Comparison of ENCODE assay signal across 18 cellular contexts in the genomic region with DNA sequence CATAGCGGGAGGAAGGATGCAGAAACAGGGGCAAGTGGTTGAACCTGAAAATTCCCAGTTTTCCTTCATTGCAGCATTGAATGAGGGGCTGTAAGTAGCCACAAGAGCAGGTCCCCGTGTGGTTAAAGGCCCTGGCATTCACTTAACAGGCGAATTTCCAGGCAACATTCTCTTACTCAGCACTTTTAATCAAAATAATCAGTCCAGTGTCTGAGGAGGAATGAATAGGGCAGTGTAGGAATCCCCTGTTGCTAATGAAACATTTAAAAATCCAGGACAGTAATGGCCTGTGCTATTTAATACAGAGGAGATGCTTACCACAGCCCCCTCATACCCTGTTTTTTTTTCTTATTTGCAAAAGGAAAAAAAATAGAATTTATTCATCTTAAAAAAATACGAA.
DNase-seq lines count a peak whose midpoint lies in the region.
"Had no signal": no experiment of that assay in that cellular context is flagged by ENCODE, and none has a peak within 500 bp of the region (broad histone marks: within the 10 kb centered on the region; RNA-seq: fewer than 3 reads in every experiment).

No MANE protein-coding gene starts in this region.

- H3K4me3 ChIP-seq in BLaER1 treated with 17β-estradiol and CSF1 and Interleukin-3, amounts not matched to agents 10 nM and 100 nM = no peak overlapping the region
- H3K4me3 ChIP-seq: GM23248 had no signal

- peak overlapping the region in 9 of 11 experiments; percentile 9 to 73 (median 49); a peak in 13 of 22 replicates for H3K4me2 ChIP-seq in BLaER1 treated with 17β-estradiol and CSF1 and Interleukin-3, amounts not matched to agents 10 nM and 100 nM

- no peak overlapping the region for H3K27ac ChIP-seq in BLaER1 treated with 17β-estradiol and CSF1 and Interleukin-3, amounts not matched to agents 10 nM and 100 nM
- H3K27ac ChIP-seq in KOPT-K1 (ENCODE audit: low read depth, low read length, poor library complexity, severe bottlenecking) = peak overlapping the region; percentile 37
- H3K27ac ChIP-seq: GM23248 had no signal

- H3K27me3 ChIP-seq in BLaER1 treated with 17β-estradiol and CSF1 and Interleukin-3, amounts not matched to agents 10 nM and 100 nM = no peaks in the 10 kb centered on the region

- H3K9ac ChIP-seq in BLaER1 treated with 17β-estradiol and CSF1 and Interleukin-3, amounts not matched to agents 10 nM and 100 nM = no peak overlapping the region
- H3K9ac ChIP-seq: GM23248 had no signal

- DNase-seq in epidermal melanocyte (ENCODE audit: insufficient read length, low spot score) = peak; percentile 68
- peak; percentile 39 for DNase-seq in putamen (ENCODE audit: low spot score)
- no peak for DNase-seq in NCI-H1436 treated with DMSO at 0.1 percent for 48 hours (lab: John Stamatoyannopoulos, UW)
- DNase-seq in cerebellar cortex (ENCODE audit: low spot score) = no peak
- no peak for DNase-seq in RPMI8226
- DNase-seq: AML-193; Caco-2; CD4-positive, CD25-positive, alpha-beta regulatory T cell; GF-D8; GM23248; NCI-H1417; NCI-H1930; NCI-H226; NCI-H524; NCI-H82; PC-3 had no signal

- H3K36me3 ChIP-seq in BLaER1 treated with 17β-estradiol and CSF1 and Interleukin-3, amounts not matched to agents 10 nM and 100 nM = no peaks in the 10 kb centered on the region
- H3K36me3 ChIP-seq in KOPT-K1 (ENCODE audit: insufficient read depth, low read length) = no peaks in the 10 kb centered on the region

- peaks cover 11 to 25% (median 15%) of the 10 kb centered on the region in 11 experiments; a peak in 21 of 22 replicates for H3K9me3 ChIP-seq in BLaER1 treated with 17β-estradiol and CSF1 and Interleukin-3, amounts not matched to agents 10 nM and 100 nM (replicated peaks in 1 of 11)
- H3K9me3 ChIP-seq in KOPT-K1 (ENCODE audit: insufficient read depth, low read length, poor library complexity, severe bottlenecking) = no peaks in the 10 kb centered on the region
- H3K9me3 ChIP-seq: Caco-2 had no signal

- no peaks in the 10 kb centered on the region for H4K20me1 ChIP-seq in BLaER1 treated with 17β-estradiol and CSF1 and Interleukin-3, amounts not matched to agents 10 nM and 100 nM

- H3K4me1 ChIP-seq in BLaER1 treated with 17β-estradiol and CSF1 and Interleukin-3, amounts not matched to agents 10 nM and 100 nM = peaks cover 32 to 54% (median 42%) of the 10 kb centered on the region in 10 experiments

Comparison
In these comparisons a context has a peak if more than half of its experiments do, and no peak if none do; other contexts are left out.
1. DNase-seq: peak in epidermal melanocyte (single experiment) and putamen (single experiment); none in NCI-H1436 treated with DMSO at 0.1 percent for 48 hours (single experiment), cerebellar cortex (single experiment) and RPMI8226 (single experiment).